1 cellular context compared by ENCODE assay signal in the genomic region with DNA sequence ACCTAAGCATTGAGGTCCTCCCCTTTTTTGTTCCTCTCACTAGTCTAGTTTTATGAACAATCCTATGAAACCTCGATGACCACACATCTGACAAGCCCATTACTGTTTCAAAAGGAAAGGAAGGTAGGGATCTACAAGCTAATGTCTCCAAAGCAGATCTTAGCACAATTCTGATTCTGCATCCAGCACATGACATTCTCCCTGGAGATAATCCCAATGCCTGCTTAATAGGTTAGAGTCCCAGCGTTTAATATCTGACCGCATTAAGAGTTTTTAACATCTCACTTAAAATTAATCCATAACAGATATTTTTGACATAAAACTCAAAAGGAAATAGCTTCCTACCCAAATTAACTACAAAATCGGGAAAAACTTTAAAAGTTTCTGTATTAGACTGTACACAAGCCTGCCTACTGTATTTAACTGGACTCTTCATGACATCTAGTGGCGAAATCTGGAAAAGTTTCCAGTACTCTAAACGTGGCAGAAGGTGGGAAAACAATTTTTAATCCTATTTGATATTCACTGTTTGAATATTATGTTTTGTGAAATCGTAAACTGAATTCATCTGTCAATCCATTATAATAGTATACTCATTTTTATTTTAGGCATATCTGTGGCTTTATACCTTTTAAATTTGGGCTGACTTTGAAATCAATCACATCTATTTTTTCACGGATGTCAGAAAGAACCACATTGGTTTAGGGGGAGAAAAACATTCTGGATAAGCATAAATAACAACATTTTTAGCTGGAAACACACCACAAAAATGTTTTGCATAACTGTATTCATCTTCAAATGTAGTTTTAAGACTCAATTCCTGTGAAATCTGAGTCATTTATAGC.
TF ChIP-seq lines count a peak whose summit lies in the region.

No MANE protein-coding gene starts in this region.

TF ChIP-seq in WTC11, 78 proteins besides CTCF, POLR2A, EP300 and RAD21 (continued from another document):
- TF ChIP-seq, protein P1, sequence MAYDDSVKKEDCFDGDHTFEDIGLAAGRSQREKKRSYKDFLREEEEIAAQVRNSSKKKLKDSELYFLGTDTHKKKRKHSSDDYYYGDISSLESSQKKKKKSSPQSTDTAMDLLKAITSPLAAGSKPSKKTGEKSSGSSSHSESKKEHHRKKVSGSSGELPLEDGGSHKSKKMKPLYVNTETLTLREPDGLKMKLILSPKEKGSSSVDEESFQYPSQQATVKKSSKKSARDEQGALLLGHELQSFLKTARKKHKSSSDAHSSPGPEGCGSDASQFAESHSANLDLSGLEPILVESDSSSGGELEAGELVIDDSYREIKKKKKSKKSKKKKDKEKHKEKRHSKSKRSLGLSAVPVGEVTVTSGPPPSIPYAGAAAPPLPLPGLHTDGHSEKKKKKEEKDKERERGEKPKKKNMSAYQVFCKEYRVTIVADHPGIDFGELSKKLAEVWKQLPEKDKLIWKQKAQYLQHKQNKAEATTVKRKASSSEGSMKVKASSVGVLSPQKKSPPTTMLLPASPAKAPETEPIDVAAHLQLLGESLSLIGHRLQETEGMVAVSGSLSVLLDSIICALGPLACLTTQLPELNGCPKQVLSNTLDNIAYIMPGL (CRISPR knock-in tag; IDR thresholded peaks at IDR 0.05), result no peak
- TF ChIP-seq SOX15 (CRISPR knock-in tag; IDR thresholded peaks at IDR 0.05), result no peak
- TF ChIP-seq, protein P2, sequence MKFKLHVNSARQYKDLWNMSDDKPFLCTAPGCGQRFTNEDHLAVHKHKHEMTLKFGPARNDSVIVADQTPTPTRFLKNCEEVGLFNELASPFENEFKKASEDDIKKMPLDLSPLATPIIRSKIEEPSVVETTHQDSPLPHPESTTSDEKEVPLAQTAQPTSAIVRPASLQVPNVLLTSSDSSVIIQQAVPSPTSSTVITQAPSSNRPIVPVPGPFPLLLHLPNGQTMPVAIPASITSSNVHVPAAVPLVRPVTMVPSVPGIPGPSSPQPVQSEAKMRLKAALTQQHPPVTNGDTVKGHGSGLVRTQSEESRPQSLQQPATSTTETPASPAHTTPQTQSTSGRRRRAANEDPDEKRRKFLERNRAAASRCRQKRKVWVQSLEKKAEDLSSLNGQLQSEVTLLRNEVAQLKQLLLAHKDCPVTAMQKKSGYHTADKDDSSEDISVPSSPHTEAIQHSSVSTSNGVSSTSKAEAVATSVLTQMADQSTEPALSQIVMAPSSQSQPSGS (CRISPR knock-in tag; IDR thresholded peaks at IDR 0.05; ENCODE audit: borderline replicate concordance, low read depth), result no peak
- TF ChIP-seq GABPB1 (CRISPR knock-in tag; IDR thresholded peaks at IDR 0.05), result no peak
- no peak for TF ChIP-seq TP53 (CRISPR knock-in tag; IDR thresholded peaks at IDR 0.05)
- TF ChIP-seq, protein P3, sequence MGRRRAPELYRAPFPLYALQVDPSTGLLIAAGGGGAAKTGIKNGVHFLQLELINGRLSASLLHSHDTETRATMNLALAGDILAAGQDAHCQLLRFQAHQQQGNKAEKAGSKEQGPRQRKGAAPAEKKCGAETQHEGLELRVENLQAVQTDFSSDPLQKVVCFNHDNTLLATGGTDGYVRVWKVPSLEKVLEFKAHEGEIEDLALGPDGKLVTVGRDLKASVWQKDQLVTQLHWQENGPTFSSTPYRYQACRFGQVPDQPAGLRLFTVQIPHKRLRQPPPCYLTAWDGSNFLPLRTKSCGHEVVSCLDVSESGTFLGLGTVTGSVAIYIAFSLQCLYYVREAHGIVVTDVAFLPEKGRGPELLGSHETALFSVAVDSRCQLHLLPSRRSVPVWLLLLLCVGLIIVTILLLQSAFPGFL (CRISPR knock-in tag; IDR thresholded peaks at IDR 0.05; ENCODE audit: borderline replicate concordance), result no peak
- no peak for TF ChIP-seq ATF1 (CRISPR knock-in tag; IDR thresholded peaks at IDR 0.05)
- TF ChIP-seq, protein P4, sequence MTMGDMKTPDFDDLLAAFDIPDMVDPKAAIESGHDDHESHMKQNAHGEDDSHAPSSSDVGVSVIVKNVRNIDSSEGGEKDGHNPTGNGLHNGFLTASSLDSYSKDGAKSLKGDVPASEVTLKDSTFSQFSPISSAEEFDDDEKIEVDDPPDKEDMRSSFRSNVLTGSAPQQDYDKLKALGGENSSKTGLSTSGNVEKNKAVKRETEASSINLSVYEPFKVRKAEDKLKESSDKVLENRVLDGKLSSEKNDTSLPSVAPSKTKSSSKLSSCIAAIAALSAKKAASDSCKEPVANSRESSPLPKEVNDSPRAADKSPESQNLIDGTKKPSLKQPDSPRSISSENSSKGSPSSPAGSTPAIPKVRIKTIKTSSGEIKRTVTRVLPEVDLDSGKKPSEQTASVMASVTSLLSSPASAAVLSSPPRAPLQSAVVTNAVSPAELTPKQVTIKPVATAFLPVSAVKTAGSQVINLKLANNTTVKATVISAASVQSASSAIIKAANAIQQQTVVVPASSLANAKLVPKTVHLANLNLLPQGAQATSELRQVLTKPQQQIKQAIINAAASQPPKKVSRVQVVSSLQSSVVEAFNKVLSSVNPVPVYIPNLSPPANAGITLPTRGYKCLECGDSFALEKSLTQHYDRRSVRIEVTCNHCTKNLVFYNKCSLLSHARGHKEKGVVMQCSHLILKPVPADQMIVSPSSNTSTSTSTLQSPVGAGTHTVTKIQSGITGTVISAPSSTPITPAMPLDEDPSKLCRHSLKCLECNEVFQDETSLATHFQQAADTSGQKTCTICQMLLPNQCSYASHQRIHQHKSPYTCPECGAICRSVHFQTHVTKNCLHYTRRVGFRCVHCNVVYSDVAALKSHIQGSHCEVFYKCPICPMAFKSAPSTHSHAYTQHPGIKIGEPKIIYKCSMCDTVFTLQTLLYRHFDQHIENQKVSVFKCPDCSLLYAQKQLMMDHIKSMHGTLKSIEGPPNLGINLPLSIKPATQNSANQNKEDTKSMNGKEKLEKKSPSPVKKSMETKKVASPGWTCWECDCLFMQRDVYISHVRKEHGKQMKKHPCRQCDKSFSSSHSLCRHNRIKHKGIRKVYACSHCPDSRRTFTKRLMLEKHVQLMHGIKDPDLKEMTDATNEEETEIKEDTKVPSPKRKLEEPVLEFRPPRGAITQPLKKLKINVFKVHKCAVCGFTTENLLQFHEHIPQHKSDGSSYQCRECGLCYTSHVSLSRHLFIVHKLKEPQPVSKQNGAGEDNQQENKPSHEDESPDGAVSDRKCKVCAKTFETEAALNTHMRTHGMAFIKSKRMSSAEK (CRISPR knock-in tag; IDR thresholded peaks at IDR 0.05; ENCODE audit: borderline replicate concordance), result no peak
- no peak for TF ChIP-seq JAZF1 (CRISPR knock-in tag; IDR thresholded peaks at IDR 0.05)
